ENCODE assay signal across 8 cellular contexts in the genomic region with DNA sequence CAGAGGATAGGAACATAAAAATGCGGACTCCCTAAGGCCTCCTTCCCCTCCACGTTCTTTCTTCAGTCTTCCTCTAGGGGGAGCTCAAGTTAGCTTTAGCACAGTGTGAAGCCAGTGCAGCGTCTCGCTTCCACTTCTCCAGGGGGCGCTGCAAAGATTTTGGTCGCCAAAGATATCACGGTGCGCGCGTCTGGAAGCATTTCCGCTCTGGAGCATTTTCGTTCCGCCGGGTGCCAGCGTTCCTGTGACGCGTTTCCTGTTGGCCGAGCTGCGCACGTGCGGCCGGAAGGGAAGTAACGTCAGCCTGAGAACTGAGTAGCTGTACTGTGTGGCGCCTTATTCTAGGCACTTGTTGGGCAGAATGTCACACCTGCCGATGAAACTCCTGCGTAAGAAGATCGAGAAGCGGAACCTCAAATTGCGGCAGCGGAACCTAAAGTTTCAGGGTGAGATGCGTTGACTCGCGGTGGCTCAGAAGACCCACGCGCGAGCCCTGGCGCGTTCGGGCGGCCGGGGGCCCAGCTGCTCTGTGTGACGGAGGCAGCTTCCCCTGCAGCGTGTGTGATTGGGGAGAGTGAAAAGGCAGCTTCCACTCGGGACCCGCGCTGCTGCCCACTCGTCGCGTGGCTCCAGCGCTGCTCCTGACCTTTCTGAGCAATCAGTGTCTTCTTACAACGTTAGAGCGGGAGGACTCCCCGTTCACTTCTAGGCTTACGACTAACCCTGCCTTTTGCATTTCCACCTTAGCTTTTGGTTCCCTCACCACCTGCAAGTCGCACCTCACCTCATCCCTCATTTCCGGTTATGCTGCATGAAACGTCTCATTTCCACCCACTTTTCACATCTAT. TPM values are rescaled to one million over a fixed set of nuclear protein-coding genes. Genes with fewer than 3 reads are reported as not detected.
A peak's percentile ranks its signal among the peaks of the same experiment; 100 is the strongest.
DNase-seq lines count a peak whose midpoint lies in the region; ATAC-seq and TF ChIP-seq lines count a peak whose summit lies in the region.

TSS of gene DDX18 (plus strand) at position 275 of the 848 bp plus-strand sequence. CDS start at position 362, 87 bp downstream.

- POLR2A ChIA-PET in HEK293T (lab: Yijun Ruan, JAX): interaction anchor here (1.3 kb wide), 1 partner anchor 188 kb away, joined by 7 read pairs; no protein-coding TSS in a partner anchor

- H3K27me3 ChIP-seq in gastroesophageal sphincter (no peaks in the 10 kb centered on the region), suprapubic skin (no peaks in the 10 kb centered on the region)

- peak; percentile 26 to 50 for TF ChIP-seq POLR2A in gastroesophageal sphincter (IDR thresholded peaks at IDR 0.05)
- TF ChIP-seq POLR2A in suprapubic skin (IDR thresholded peaks at IDR 0.05): peak; percentile 52 to 70

- H3K4me3 ChIP-seq in gastroesophageal sphincter (peak within 1 kb of the TSS; percentile 52 to 82), suprapubic skin (peak within 1 kb of the TSS; percentile 95)

- CTCF ChIA-PET in HEK293T (lab: Yijun Ruan, JAX): interaction anchor here (0.5 to 2.2 kb wide), 9 partner anchors 10 to 1048 kb away, joined by 3 to 18 read pairs (median 3); no protein-coding TSS in a partner anchor
- CTCF ChIA-PET in activated naive CD4-positive, alpha-beta T cell treated with anti-CD3 and anti-CD28 coated beads, Interleukin-2, amount 10 ng/mL, durations not matched to agents 7 days and 5 days (lab: Charles Lee): interaction anchor here (0.8 to 3.9 kb wide), 14 partner anchors 15 to 294 kb away, joined by 3 to 43 read pairs (median 4); no protein-coding TSS in a partner anchor

- DNase-seq in GM04504 (ENCODE audit: low read depth) (peak; percentile 97), HEK293T (ENCODE audit: extremely low spot score) (peak; percentile 87), MV-4-11 (lab: John Stamatoyannopoulos, UW) (peak; percentile 98), SK-N-DZ (ENCODE audit: low spot score) (peak; percentile 98), non-pigmented ciliary epithelial cell (ENCODE audit: low read depth) (peak; percentile 81), suprapubic skin (ENCODE audit: low spot score in 2 of 2) (peak; percentile 98)
- peak; percentile 98 for DNase-seq in activated naive CD4-positive, alpha-beta T cell treated with anti-CD3 and anti-CD28 coated beads, Interleukin-2, amount 10 ng/mL, durations not matched to agents 7 days and 5 days

- peaks cover 8 to 33% (median 9%) of the 10 kb centered on the region in 3 donors for H3K4me1 ChIP-seq in gastroesophageal sphincter
- H3K4me1 ChIP-seq in suprapubic skin: peaks cover 29% of the 10 kb centered on the region

- TF ChIP-seq CTCF in gastroesophageal sphincter (IDR thresholded peaks at IDR 0.05) (peak; percentile 96 to 99 (median 98)), suprapubic skin (IDR thresholded peaks at IDR 0.05) (peak; percentile 98)

- peak within 1 kb of the TSS; percentile 64 to 93 (median 90) for H3K27ac ChIP-seq in gastroesophageal sphincter
- H3K27ac ChIP-seq in suprapubic skin: peak within 1 kb of the TSS; percentile 90

- peaks cover 36% of the 10 kb centered on the region for H3K4me1 Mint-ChIP-seq in activated naive CD4-positive, alpha-beta T cell treated with anti-CD3 and anti-CD28 coated beads, Interleukin-2, amount 10 ng/mL, durations not matched to agents 7 days and 5 days

- H3K27ac Mint-ChIP-seq in activated naive CD4-positive, alpha-beta T cell treated with anti-CD3 and anti-CD28 coated beads, Interleukin-2, amount 10 ng/mL, durations not matched to agents 7 days and 5 days: peak within 1 kb of the TSS; percentile 97

- 0 to 1% methylated on average over 17 to 22 of the region's 57 CpGs for WGBS in gastroesophageal sphincter (ENCODE audit: low coverage in 1 of 2), 2 donors
- WGBS in suprapubic skin: under 1% methylated on average over 40 of the region's 57 CpGs

- H3K36me3 ChIP-seq in gastroesophageal sphincter: peaks cover 7 to 24% of the 10 kb centered on the region in 2 donors
- peaks cover 23% of the 10 kb centered on the region for H3K36me3 ChIP-seq in suprapubic skin

- H3K9me3 ChIP-seq in gastroesophageal sphincter: no peaks in the 10 kb centered on the region
- H3K9me3 ChIP-seq in suprapubic skin: no peaks in the 10 kb centered on the region

- no peaks in the 10 kb centered on the region for H3K27me3 Mint-ChIP-seq in activated naive CD4-positive, alpha-beta T cell treated with anti-CD3 and anti-CD28 coated beads, Interleukin-2, amount 10 ng/mL, durations not matched to agents 7 days and 5 days

- ATAC-seq in gastroesophageal sphincter: peak; percentile 98

- H3K4me3 Mint-ChIP-seq in activated naive CD4-positive, alpha-beta T cell treated with anti-CD3 and anti-CD28 coated beads, Interleukin-2, amount 10 ng/mL, durations not matched to agents 7 days and 5 days: peak within 1 kb of the TSS; percentile 90

- peaks cover 29% of the 10 kb centered on the region for H3K36me3 Mint-ChIP-seq in activated naive CD4-positive, alpha-beta T cell treated with anti-CD3 and anti-CD28 coated beads, Interleukin-2, amount 10 ng/mL, durations not matched to agents 7 days and 5 days

- TF ChIP-seq EP300 in gastroesophageal sphincter (IDR thresholded peaks at IDR 0.05): no peak
- no peak for TF ChIP-seq EP300 in suprapubic skin (IDR thresholded peaks at IDR 0.05)

- no peaks in the 10 kb centered on the region for H3K9me3 Mint-ChIP-seq in activated naive CD4-positive, alpha-beta T cell treated with anti-CD3 and anti-CD28 coated beads, Interleukin-2, amount 10 ng/mL, durations not matched to agents 7 days and 5 days

TF ChIP-seq in HEK293T, 16 proteins besides CTCF, POLR2A, EP300 and RAD21:
- TF ChIP-seq CTBP1 (IDR thresholded peaks at IDR 0.05; ENCODE audit: borderline replicate concordance) (peak; percentile 47; the same call in 1 of the 2 replicates), BHLHE40 (IDR thresholded peaks at IDR 0.05; ENCODE audit: borderline replicate concordance) (peak; percentile 52; the same call in 1 of the 2 replicates), FOXA1 (IDR thresholded peaks at IDR 0.05) (no peak), L3MBTL2 (conservative IDR thresholded peaks at IDR 0.05) (peak; percentile 77), SUZ12 (IDR thresholded peaks at IDR 0.05) (no peak)

RNA-seq across cellular contexts. Expression of gene DDX18, which starts in this region (rescaled TPM):
- 75.9 and 81.3 TPM in 2 replicates for polyA plus RNA-seq in SK-N-DZ (2014; cell fraction: cytosol; rRNA removed)
- 71.2 and 73.1 TPM in 2 replicates for polyA plus RNA-seq in SK-N-DZ (2014; cell fraction: nucleus; rRNA removed)
- total RNA-seq in gastroesophageal sphincter (10 to 100 TPM; 37.3 to 64.1 (median 47.8) TPM), suprapubic skin (10 to 100 TPM; 32.3 to 61.7 (median 39.6) TPM)

Comparison
In these comparisons a context has a peak if more than half of its experiments do, and no peak if none do; other contexts are left out.
1. Peak in every context shown above with its lines: DNase-seq, ATAC-seq, H3K4me3 ChIP-seq and H3K27ac ChIP-seq.